ENCODE assay signal across 29 cellular contexts in the genomic region with DNA sequence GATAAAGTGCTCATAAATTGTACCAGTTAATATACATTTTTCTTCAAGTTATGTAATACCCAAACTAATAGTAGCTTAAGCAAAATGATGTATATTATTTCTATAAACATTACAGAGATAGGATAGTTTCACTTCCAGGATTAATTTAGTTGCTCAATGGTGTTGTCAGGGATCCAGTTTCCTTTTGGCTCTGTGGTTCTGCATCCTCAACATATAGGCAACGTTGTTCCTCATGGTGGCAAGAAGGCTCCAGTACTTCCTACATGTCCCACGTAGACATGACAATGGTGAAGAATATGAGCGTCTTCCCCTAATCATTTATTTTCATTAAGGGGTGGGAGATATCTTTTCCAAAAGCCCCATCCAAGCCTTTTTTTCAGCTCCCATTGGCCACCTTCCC.
"Had no signal": no experiment of that assay in that cellular context is flagged by ENCODE, and none has a peak within 500 bp of the region (broad histone marks: within the 10 kb centered on the region; RNA-seq: fewer than 3 reads in every experiment).

No MANE protein-coding gene starts in this region.

- DNase-seq: activated B cell treated with CpG ODN at 0.5 μM for 24 hours; activated CD4-positive, alpha-beta memory T cell treated with anti-CD3 and anti-CD28 coated beads for 36 hours; activated CD4-positive, alpha-beta T cell treated with anti-CD3 and anti-CD28 coated beads for 4 hours; activated CD4-positive, alpha-beta T cell treated with anti-CD3 and anti-CD28 coated beads, Interleukin-2, amount 50 U/mL, for 1 hour; activated CD4-positive, CD25-positive, alpha-beta regulatory T cell treated with anti-CD3 and anti-CD28 coated beads, Interleukin-2, amount 50 U/mL, for 72 hours; activated CD8-positive, alpha-beta memory T cell treated with anti-CD3 and anti-CD28 coated beads, Interleukin-2, amount 50 U/mL, for 4 hours; activated effector memory CD4-positive, alpha-beta T cell treated with Interleukin-2 at 50 U/mL for 16 hours; activated naive CD4-positive, alpha-beta T cell treated with anti-CD3 and anti-CD28 coated beads, Interleukin-2, amount 10 ng/mL, durations not matched to agents 7 days and 5 days; activated naive CD8-positive, alpha-beta T cell treated with anti-CD3 and anti-CD28 coated beads, Interleukin-2, amount 50 U/mL, for 24 hours; activated T-cell treated with anti-CD3 and anti-CD28 coated beads for 4 hours; activated T-cell treated with anti-CD3 and anti-CD28 coated beads, Interleukin-2, amount 50 U/mL, for 48 hours; anterior cingulate cortex; Kasumi-1; KG1; MM.1S; NCI-H1092; NCI-H146; NCI-H187; NCI-H2029 treated with DMSO at 0.1 percent for 48 hours; NCI-H2107; NCI-H2171; NCI-H510A; NCI-H526; NCI-H748 treated with DMSO at 0.1 percent for 48 hours; NK-92 treated with Interleukin-12 subunit alpha and Interleukin-12 subunit beta, amount 100 ng/mL, for 24 hours; PC-3; Peyer's patch; RPMI8226; SJCRH30 had no signal

- ATAC-seq: activated naive CD8-positive, alpha-beta T cell treated with anti-CD3 and anti-CD28 coated beads, Interleukin-2, amount 50 U/mL, for 24 hours; PC-3 had no signal
